ENCODE assay signal across 27 cellular contexts in genomic region chr15:69809421-69809820, GRCh38.
"Had no signal": no experiment of that assay in that cellular context is flagged by ENCODE, and none has a peak within 500 bp of the region (broad histone marks: within the 10 kb centered on the region; RNA-seq: fewer than 3 reads in every experiment).

No MANE protein-coding gene starts in this region.

- H3K36me3 Mint-ChIP-seq: immature natural killer cell; mesothelial cell of epicardium; naive thymus-derived CD8-positive, alpha-beta T cell; stimulated activated naive B cell treated with anti-CD40 and anti-IgM and Interleukin-4, amounts not matched to agents 10 μg/mL and 1 μg/mL and 100 μg/mL, for 72 hours had no signal

- H3K4me1 Mint-ChIP-seq: neural crest cell had no signal

- H3K9me3 ChIP-seq: heart left ventricle, tibial nerve had no signal

- ATAC-seq: activated CD4-positive, CD25-positive, alpha-beta regulatory T cell treated with anti-CD3 and anti-CD28 coated beads, Interleukin-2, amount 50 U/mL, for 24 hours; left colon; naive thymus-derived CD8-positive, alpha-beta T cell; right cardiac atrium; stimulated activated naive B cell treated with anti-CD40 and anti-IgM and Interleukin-4, amounts not matched to agents 10 μg/mL and 1 μg/mL and 100 μg/mL, for 72 hours had no signal

- H3K27ac ChIP-seq: tibial nerve, WERI-Rb-1 had no signal

- H3K4me3 Mint-ChIP-seq: activated CD4-positive, alpha-beta T cell treated with anti-CD3 and anti-CD28 coated beads, Interleukin-2, amount 10 ng/mL, durations not matched to agents 24 days and 14 days; activated T-cell treated with anti-CD3 and anti-CD28 coated beads, Interleukin-2, amount 50 U/mL, for 24 hours; immature natural killer cell; mesothelial cell of epicardium; naive thymus-derived CD8-positive, alpha-beta T cell; neural crest cell; stimulated activated naive B cell treated with anti-CD40 and anti-IgM and Interleukin-4, amounts not matched to agents 10 μg/mL and 1 μg/mL and 100 μg/mL, for 72 hours had no signal

- H3K4me1 ChIP-seq: tibial nerve had no signal

- H3K4me3 ChIP-seq: heart left ventricle, skin epidermis, tibial nerve had no signal

- H3K27ac Mint-ChIP-seq: activated CD4-positive, alpha-beta T cell treated with anti-CD3 and anti-CD28 coated beads, Interleukin-2, amount 10 ng/mL, durations not matched to agents 24 days and 14 days; activated T-cell treated with anti-CD3 and anti-CD28 coated beads, Interleukin-2, amount 50 U/mL, for 24 hours; activated T-helper 2 cell treated with anti-CD3 and anti-CD28 coated beads, Interferon-gamma antibody, Interleukin-2, Interleukin-4, amounts not matched to agents 10 μg/mL and 5 μg/mL and 100 μg/mL, durations not matched to agents 14 hours and 24 hours and 36 hours; immature natural killer cell; mesothelial cell of epicardium; stimulated activated naive B cell treated with anti-CD40 and anti-IgM and Interleukin-4, amounts not matched to agents 10 μg/mL and 1 μg/mL and 100 μg/mL, for 72 hours had no signal

- DNase-seq: activated CD4-positive, alpha-beta T cell treated with anti-CD3 and anti-CD28 coated beads, Interleukin-2, amount 10 ng/mL, durations not matched to agents 24 days and 14 days; activated CD8-positive, alpha-beta memory T cell treated with anti-CD3 and anti-CD28 coated beads for 24 hours; activated CD8-positive, alpha-beta memory T cell treated with anti-CD3 and anti-CD28 coated beads, Interleukin-2, amount 50 U/mL, for 4 hours; activated T-cell treated with anti-CD3 and anti-CD28 coated beads, Interleukin-2, amount 50 U/mL, for 24 hours; amygdala; central memory CD4-positive, alpha-beta T cell; heart left ventricle; hypothalamus; immature natural killer cell; kidney; left colon; mammary epithelial cell; naive thymus-derived CD8-positive, alpha-beta T cell; occipital lobe; right cardiac atrium; stimulated activated CD4-positive, alpha-beta T cell treated with anti-CD3 and anti-CD28 coated beads, Interleukin-1b, Interleukin-23, amount 100 ng/mL, for 48 hours; stimulated activated CD4-positive, alpha-beta T cell treated with anti-CD3 and anti-CD28 coated beads, Interleukin-4, amount 100 ng/mL, for 4 hours; stimulated activated CD8-positive, alpha-beta memory T cell treated with anti-CD3 and anti-CD28 coated beads, Interleukin-4, amount 100 ng/mL, for 48 hours; stimulated activated naive B cell treated with anti-CD40 and anti-IgM and Interleukin-4, amounts not matched to agents 10 μg/mL and 1 μg/mL and 100 μg/mL, for 72 hours; T-helper 1 cell; WERI-Rb-1 had no signal

- H3K36me3 ChIP-seq: heart left ventricle, tibial nerve, WERI-Rb-1 had no signal

- H3K9me3 Mint-ChIP-seq: activated CD4-positive, alpha-beta T cell treated with anti-CD3 and anti-CD28 coated beads, Interleukin-2, amount 10 ng/mL, durations not matched to agents 24 days and 14 days; activated T-cell treated with anti-CD3 and anti-CD28 coated beads, Interleukin-2, amount 50 U/mL, for 24 hours; activated T-helper 2 cell treated with anti-CD3 and anti-CD28 coated beads, Interferon-gamma antibody, Interleukin-2, Interleukin-4, amounts not matched to agents 10 μg/mL and 5 μg/mL and 100 μg/mL, durations not matched to agents 14 hours and 24 hours and 36 hours; immature natural killer cell; mesothelial cell of epicardium; naive thymus-derived CD8-positive, alpha-beta T cell; neural crest cell had no signal

- H3K27me3 ChIP-seq: tibial nerve had no signal
